1 cellular context compared by ENCODE assay signal in the genomic region with DNA sequence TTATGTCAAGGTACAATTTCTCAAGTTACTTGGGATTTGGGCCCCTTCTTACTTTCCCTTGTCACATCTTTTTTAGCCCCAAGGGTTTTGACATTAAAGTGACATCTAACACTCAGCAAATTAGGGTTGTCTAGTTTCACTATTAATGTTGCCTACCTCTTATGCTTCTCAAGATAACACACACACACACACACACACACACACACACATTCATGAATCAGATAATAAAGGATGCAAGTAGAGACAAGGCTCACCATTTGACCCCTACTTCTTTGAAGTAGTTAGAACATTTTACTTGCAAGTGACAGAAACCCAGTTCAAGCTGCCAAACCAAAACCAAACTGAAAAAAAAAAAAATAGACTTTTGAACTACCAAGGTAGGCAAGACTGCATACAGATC.
TF ChIP-seq lines count a peak whose summit lies in the region.

No MANE protein-coding gene starts in this region.

TF ChIP-seq in IMR-90, 13 proteins besides CTCF, POLR2A, EP300 and RAD21 (continued from another document):
- TF ChIP-seq, protein P1, sequence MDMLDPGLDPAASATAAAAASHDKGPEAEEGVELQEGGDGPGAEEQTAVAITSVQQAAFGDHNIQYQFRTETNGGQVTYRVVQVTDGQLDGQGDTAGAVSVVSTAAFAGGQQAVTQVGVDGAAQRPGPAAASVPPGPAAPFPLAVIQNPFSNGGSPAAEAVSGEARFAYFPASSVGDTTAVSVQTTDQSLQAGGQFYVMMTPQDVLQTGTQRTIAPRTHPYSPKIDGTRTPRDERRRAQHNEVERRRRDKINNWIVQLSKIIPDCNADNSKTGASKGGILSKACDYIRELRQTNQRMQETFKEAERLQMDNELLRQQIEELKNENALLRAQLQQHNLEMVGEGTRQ (IDR thresholded peaks at IDR 0.05; ENCODE audit: low read depth, low read length) = no peak
- TF ChIP-seq MXI1 (IDR thresholded peaks at IDR 0.05; ENCODE audit: borderline replicate concordance, low read depth, low read length) (no peak), BHLHE40 (IDR thresholded peaks at IDR 0.05; ENCODE audit: low read depth, low read length) (no peak), FOS (IDR thresholded peaks at IDR 0.05; ENCODE audit: low read depth, low read length) (no peak), MAFK (IDR thresholded peaks at IDR 0.05; ENCODE audit: low read depth, low read length) (no peak), CHD1 (IDR thresholded peaks at IDR 0.05; ENCODE audit: low read depth, low read length) (no peak), NFE2L2 (IDR thresholded peaks at IDR 0.05; ENCODE audit: low read depth, low read length) (no peak), RFX5 (IDR thresholded peaks at IDR 0.05; ENCODE audit: low read depth, low read length) (no peak), SMC3 (IDR thresholded peaks at IDR 0.05; ENCODE audit: low read depth, low read length) (no peak), RCOR1 (IDR thresholded peaks at IDR 0.05; ENCODE audit: insufficient replicate concordance, low read length) (no peak), CEBPB (IDR thresholded peaks at IDR 0.05; ENCODE audit: low read depth, low read length) (no peak)
- TF ChIP-seq, protein P2, sequence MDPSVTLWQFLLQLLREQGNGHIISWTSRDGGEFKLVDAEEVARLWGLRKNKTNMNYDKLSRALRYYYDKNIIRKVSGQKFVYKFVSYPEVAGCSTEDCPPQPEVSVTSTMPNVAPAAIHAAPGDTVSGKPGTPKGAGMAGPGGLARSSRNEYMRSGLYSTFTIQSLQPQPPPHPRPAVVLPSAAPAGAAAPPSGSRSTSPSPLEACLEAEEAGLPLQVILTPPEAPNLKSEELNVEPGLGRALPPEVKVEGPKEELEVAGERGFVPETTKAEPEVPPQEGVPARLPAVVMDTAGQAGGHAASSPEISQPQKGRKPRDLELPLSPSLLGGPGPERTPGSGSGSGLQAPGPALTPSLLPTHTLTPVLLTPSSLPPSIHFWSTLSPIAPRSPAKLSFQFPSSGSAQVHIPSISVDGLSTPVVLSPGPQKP (IDR thresholded peaks at IDR 0.05; ENCODE audit: borderline replicate concordance, low read depth, low read length) = no peak
